ENCODE assay signal across 25 cellular contexts in the genomic region with DNA sequence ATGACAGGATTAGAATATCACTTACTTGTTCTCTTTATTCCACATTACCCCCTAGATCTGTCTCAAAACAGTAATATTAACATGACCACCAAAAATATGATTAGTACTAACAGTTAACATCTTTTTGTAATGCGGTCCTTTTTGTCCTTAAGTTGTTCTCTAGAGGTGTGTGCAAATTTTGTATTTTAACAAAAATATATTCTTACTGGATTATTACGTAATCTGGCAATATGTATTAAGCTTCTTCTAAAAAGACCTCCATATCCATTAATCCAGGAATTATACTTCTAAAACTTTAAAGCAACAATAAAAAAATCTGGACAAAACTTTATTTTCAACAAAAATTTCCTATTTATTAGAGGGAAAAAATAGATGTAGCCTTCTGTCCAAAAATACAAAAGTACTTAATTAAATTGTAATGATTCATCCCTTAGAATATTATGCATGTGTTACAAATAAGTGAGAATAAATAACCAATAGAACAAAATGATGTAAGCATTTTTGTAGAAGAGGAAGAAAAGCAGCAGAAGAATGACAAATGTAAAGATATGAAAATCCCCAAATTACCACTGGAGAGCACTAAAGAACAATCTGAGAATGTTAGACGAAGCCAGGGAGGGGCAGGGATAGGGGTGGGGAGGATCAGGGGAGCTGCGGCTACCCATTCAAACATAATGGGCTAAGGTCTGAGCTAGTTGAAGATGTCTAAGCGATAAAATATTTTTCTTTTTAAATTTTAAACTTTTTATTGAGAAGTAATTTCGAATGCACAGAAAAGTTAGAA.
DNase-seq lines count a peak whose midpoint lies in the region; ATAC-seq, FAIRE-seq and TF ChIP-seq lines count a peak whose summit lies in the region.
"Had no signal": no experiment of that assay in that cellular context is flagged by ENCODE, and none has a peak within 500 bp of the region (broad histone marks: within the 10 kb centered on the region; RNA-seq: fewer than 3 reads in every experiment).

No MANE protein-coding gene starts in this region.

- H3K9me3 ChIP-seq in A549, result peaks cover 5% of the 10 kb centered on the region; the same call in 1 of the 3 replicates
- H3K9me3 ChIP-seq: BLaER1, Peyer's patch, SJSA1 had no signal

- no peaks in the 10 kb centered on the region for H3K4me1 Mint-ChIP-seq in WTC11
- H3K4me1 Mint-ChIP-seq in activated naive CD8-positive, alpha-beta T cell treated with anti-CD3 and anti-CD28 coated beads, Interleukin-2, amount 50 U/mL, for 24 hours, result no peaks in the 10 kb centered on the region
- H3K4me1 Mint-ChIP-seq: activated CD4-positive, alpha-beta T cell treated with anti-CD3 and anti-CD28 coated beads, Interleukin-2, amount 10 ng/mL, durations not matched to agents 24 days and 14 days had no signal

- peaks cover 14% of the 10 kb centered on the region for H3K36me3 Mint-ChIP-seq in WTC11
- no peaks in the 10 kb centered on the region for H3K36me3 Mint-ChIP-seq in activated naive CD8-positive, alpha-beta T cell treated with anti-CD3 and anti-CD28 coated beads, Interleukin-2, amount 50 U/mL, for 24 hours (ENCODE audit: low read depth)

- no peak overlapping the region for H3K4me3 Mint-ChIP-seq in WTC11
- H3K4me3 Mint-ChIP-seq in activated naive CD8-positive, alpha-beta T cell treated with anti-CD3 and anti-CD28 coated beads, Interleukin-2, amount 50 U/mL, for 24 hours, result no peak overlapping the region
- H3K4me3 Mint-ChIP-seq: activated CD4-positive, alpha-beta T cell treated with anti-CD3 and anti-CD28 coated beads, Interleukin-2, amount 10 ng/mL, durations not matched to agents 24 days and 14 days; activated T-cell treated with anti-CD3 and anti-CD28 coated beads, Interleukin-2, amount 50 U/mL, for 4 hours had no signal

- TF ChIP-seq CTCF in A549 (IDR thresholded peaks at IDR 0.05) (peak; percentile 16; the same call in 2 of the 3 replicates), NB4 (IDR thresholded peaks at IDR 0.05; ENCODE audit: low read depth, low read length) (no peak), WTC11 (IDR thresholded peaks at IDR 0.05) (no peak)

- no peak overlapping the region for H3K4me3 ChIP-seq in A549
- H3K4me3 ChIP-seq in NB4 (ENCODE audit: low read depth, low read length), result no peak overlapping the region
- H3K4me3 ChIP-seq: BLaER1, left lung, Peyer's patch, SJSA1, skin epidermis, stomach, tibial nerve had no signal

- DNase-seq in A549 (ENCODE audit: low read depth in 1 of 2, low spot score in 1 of 2) (no peak), NB4 (ENCODE audit: low read depth) (peak; percentile 16), WTC11 (ENCODE audit: low spot score) (no peak), left kidney (ENCODE audit: low read depth, low spot score) (peak; percentile 49), DMS 273 treated with DMSO at 0.1 percent for 48 hours (lab: John Stamatoyannopoulos, UW) (no peak), SW480 (ENCODE audit: low spot score) (no peak)
- no peak for DNase-seq in activated naive CD8-positive, alpha-beta T cell treated with anti-CD3 and anti-CD28 coated beads, Interleukin-2, amount 50 U/mL, for 24 hours
- DNase-seq: activated CD4-positive, alpha-beta T cell treated with anti-CD3 and anti-CD28 coated beads, Interleukin-2, amount 10 ng/mL, durations not matched to agents 24 days and 14 days; activated T-cell treated with anti-CD3 and anti-CD28 coated beads, Interleukin-2, amount 50 U/mL, for 4 hours; DND-41; KG1; left lung; NCI-H1417 treated with DMSO at 0.1 percent for 48 hours; NCI-H2081 treated with DMSO at 0.1 percent for 48 hours; NCI-H446; occipital lobe; Peyer's patch; stimulated activated CD8-positive, alpha-beta memory T cell treated with anti-CD3 and anti-CD28 coated beads, Interleukin-4, amount 100 ng/mL, for 48 hours; stomach had no signal

- no peak overlapping the region for H3K27ac ChIP-seq in A549
- H3K27ac ChIP-seq: BLaER1, left lung, Peyer's patch, SJSA1, skin epidermis, stomach had no signal

- WGBS in A549 (ENCODE audit: missing lambda C conversion rate), result 31% methylated on average over 6 of the region's 6 CpGs

- no peaks in the 10 kb centered on the region for H3K27me3 Mint-ChIP-seq in WTC11 (ENCODE audit: low read depth)
- H3K27me3 Mint-ChIP-seq in activated naive CD8-positive, alpha-beta T cell treated with anti-CD3 and anti-CD28 coated beads, Interleukin-2, amount 50 U/mL, for 24 hours, result peaks cover 2% of the 10 kb centered on the region
- H3K27me3 Mint-ChIP-seq: activated CD4-positive, alpha-beta T cell treated with anti-CD3 and anti-CD28 coated beads, Interleukin-2, amount 10 ng/mL, durations not matched to agents 24 days and 14 days had no signal

- peak; percentile 36; a peak in 2 of 5 replicates for TF ChIP-seq RAD21 in A549 (conservative IDR thresholded peaks at IDR 0.05 in 1 of 2, IDR thresholded peaks at IDR 0.05 in 1 of 2)

- no peak overlapping the region for H3K27ac Mint-ChIP-seq in WTC11
- no peak overlapping the region for H3K27ac Mint-ChIP-seq in activated naive CD8-positive, alpha-beta T cell treated with anti-CD3 and anti-CD28 coated beads, Interleukin-2, amount 50 U/mL, for 24 hours
- H3K27ac Mint-ChIP-seq: activated CD4-positive, alpha-beta T cell treated with anti-CD3 and anti-CD28 coated beads, Interleukin-2, amount 10 ng/mL, durations not matched to agents 24 days and 14 days had no signal

- FAIRE-seq in A549 (lab: Jason Lieb, UNC), result peak; percentile 67
- FAIRE-seq: HTR-8/SVneo had no signal

- POLR2A ChIA-PET in A549 (lab: Yijun Ruan, JAX) (no interaction called here), WTC11 (lab: Charles Lee) (no interaction called here)

- ATAC-seq in A549, result no peak
- ATAC-seq in WTC11, result peak; percentile 28; the same call in 1 of the 2 replicates
- no peak for ATAC-seq in activated naive CD8-positive, alpha-beta T cell treated with anti-CD3 and anti-CD28 coated beads, Interleukin-2, amount 50 U/mL, for 24 hours
- no peak for ATAC-seq in GM18520 (IDR thresholded peaks at IDR 0.05; ENCODE audit: unreplicated experiment)
- ATAC-seq: activated T-cell treated with anti-CD3 and anti-CD28 coated beads, Interleukin-2, amount 50 U/mL, for 4 hours; left lung had no signal

- TF ChIP-seq EP300 in A549 (IDR thresholded peaks at IDR 0.05), result no peak

- H3K4me1 ChIP-seq in A549, result no peaks in the 10 kb centered on the region
- H3K4me1 ChIP-seq: BLaER1, left lung, Peyer's patch, SJSA1, stomach had no signal

- H3K9me3 Mint-ChIP-seq in WTC11, result peaks cover 19% of the 10 kb centered on the region
- H3K9me3 Mint-ChIP-seq in activated naive CD8-positive, alpha-beta T cell treated with anti-CD3 and anti-CD28 coated beads, Interleukin-2, amount 50 U/mL, for 24 hours, result peaks cover 14% of the 10 kb centered on the region

- no peak overlapping the region for H3K4me2 ChIP-seq in A549
- H3K4me2 ChIP-seq: BLaER1 had no signal

- no peak for TF ChIP-seq POLR2A in A549 (IDR thresholded peaks at IDR 0.05; ENCODE audit: low read length)
- TF ChIP-seq POLR2A in NB4 (IDR thresholded peaks at IDR 0.05; ENCODE audit: extremely low read depth, insufficient read length), result no peak

- CTCF ChIA-PET in A549 (lab: Yijun Ruan, JAX), result interaction anchor here (0.5 to 1.8 kb wide), 2 partner anchors 83 to 171 kb away, joined by 3 to 4 read pairs; no protein-coding TSS in a partner anchor
- CTCF ChIA-PET in WTC11 (lab: Charles Lee), result interaction anchor here (0.6 kb wide), 1 partner anchor 83 kb away, joined by 3 read pairs; no protein-coding TSS in a partner anchor

TF ChIP-seq in A549, 52 proteins besides CTCF, POLR2A, EP300 and RAD21:
- TF ChIP-seq, protein P1, sequence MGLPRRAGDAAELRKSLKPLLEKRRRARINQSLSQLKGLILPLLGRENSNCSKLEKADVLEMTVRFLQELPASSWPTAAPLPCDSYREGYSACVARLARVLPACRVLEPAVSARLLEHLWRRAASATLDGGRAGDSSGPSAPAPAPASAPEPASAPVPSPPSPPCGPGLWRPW (IDR thresholded peaks at IDR 0.05), result no peak
- no peak for TF ChIP-seq CBX2 (IDR thresholded peaks at IDR 0.05; ENCODE audit: borderline replicate concordance, low read depth)
- no peak for TF ChIP-seq ESRRA (IDR thresholded peaks at IDR 0.05; ENCODE audit: borderline replicate concordance, low read length)
- no peak for TF ChIP-seq TP53 (CRISPR knock-in tag; IDR thresholded peaks at IDR 0.05)
- no peak for TF ChIP-seq PHF8 (IDR thresholded peaks at IDR 0.05; ENCODE audit: borderline replicate concordance, low read depth)
- no peak for TF ChIP-seq BHLHE40 (IDR thresholded peaks at IDR 0.05; ENCODE audit: low read depth, low read length)
- no peak for TF ChIP-seq ZSCAN20 (CRISPR knock-in tag; IDR thresholded peaks at IDR 0.05)
- TF ChIP-seq RFX5 (IDR thresholded peaks at IDR 0.05), result no peak
- no peak for TF ChIP-seq EHMT2 (IDR thresholded peaks at IDR 0.05; ENCODE audit: low read depth)
- no peak for TF ChIP-seq MAZ (IDR thresholded peaks at IDR 0.05; ENCODE audit: borderline replicate concordance, low read depth, low read length)
TF ChIP-seq in A549: peak in this region for 0.

TF ChIP-seq in WTC11, 78 proteins besides CTCF, POLR2A, EP300 and RAD21 (continues in another document):
- TF ChIP-seq SMAD4 (CRISPR knock-in tag; IDR thresholded peaks at IDR 0.05) (no peak), ZNF671 (CRISPR knock-in tag; IDR thresholded peaks at IDR 0.05) (no peak), FOXP1 (CRISPR knock-in tag; IDR thresholded peaks at IDR 0.05; ENCODE audit: borderline replicate concordance) (no peak), JUN (CRISPR knock-in tag; IDR thresholded peaks at IDR 0.05) (no peak)
- TF ChIP-seq, protein P2, sequence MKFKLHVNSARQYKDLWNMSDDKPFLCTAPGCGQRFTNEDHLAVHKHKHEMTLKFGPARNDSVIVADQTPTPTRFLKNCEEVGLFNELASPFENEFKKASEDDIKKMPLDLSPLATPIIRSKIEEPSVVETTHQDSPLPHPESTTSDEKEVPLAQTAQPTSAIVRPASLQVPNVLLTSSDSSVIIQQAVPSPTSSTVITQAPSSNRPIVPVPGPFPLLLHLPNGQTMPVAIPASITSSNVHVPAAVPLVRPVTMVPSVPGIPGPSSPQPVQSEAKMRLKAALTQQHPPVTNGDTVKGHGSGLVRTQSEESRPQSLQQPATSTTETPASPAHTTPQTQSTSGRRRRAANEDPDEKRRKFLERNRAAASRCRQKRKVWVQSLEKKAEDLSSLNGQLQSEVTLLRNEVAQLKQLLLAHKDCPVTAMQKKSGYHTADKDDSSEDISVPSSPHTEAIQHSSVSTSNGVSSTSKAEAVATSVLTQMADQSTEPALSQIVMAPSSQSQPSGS (CRISPR knock-in tag; IDR thresholded peaks at IDR 0.05; ENCODE audit: borderline replicate concordance, low read depth), result no peak

Comparison
In these comparisons a context has a peak if more than half of its experiments do, and no peak if none do; other contexts are left out.
1. DNase-seq: peak in NB4 (single experiment) and left kidney (single experiment); none in A549 (0 of 2), WTC11 (single experiment), activated naive CD8-positive, alpha-beta T cell treated with anti-CD3 and anti-CD28 coated beads, Interleukin-2, amount 50 U/mL, for 24 hours (single experiment), DMS 273 treated with DMSO at 0.1 percent for 48 hours (single experiment) and SW480 (single experiment).